Comparison of ENCODE assay signal across 25 cellular contexts in the genomic region with DNA sequence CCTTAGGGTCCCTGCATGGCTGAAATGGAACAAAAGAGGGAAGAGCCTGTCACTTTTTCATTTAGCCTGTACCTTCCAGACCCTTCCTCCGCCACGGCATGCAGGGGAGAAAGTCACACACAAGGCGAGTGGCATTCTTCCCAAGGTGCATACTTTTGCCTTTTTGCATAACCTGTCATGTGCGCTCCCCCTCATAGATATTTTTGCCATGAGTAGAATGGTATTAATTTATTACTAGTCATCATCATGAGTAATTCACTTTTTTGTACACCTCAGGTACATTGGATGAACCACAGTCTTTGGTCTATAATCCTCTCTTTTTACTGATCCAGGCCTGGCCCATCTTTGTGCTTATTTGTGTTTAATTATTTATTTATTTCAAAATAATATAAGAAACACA.
"Had no signal": no experiment of that assay in that cellular context is flagged by ENCODE, and none has a peak within 500 bp of the region (broad histone marks: within the 10 kb centered on the region; RNA-seq: fewer than 3 reads in every experiment).

No MANE protein-coding gene starts in this region.

- H3K4me1 ChIP-seq: heart left ventricle, right lobe of liver, vagina had no signal

- H3K36me3 Mint-ChIP-seq: memory B cell; natural killer cell treated with Interleukin-12 subunit alpha and Interleukin-12 subunit beta and Interleukin-15 and Interleukin-18, amount 100 ng/mL, for 72 hours; stimulated activated naive B cell treated with anti-CD40 and anti-IgM and Interleukin-4, amounts not matched to agents 10 μg/mL and 1 μg/mL and 100 μg/mL, for 72 hours had no signal

- ATAC-seq: heart left ventricle; left ventricle myocardium superior; lower lobe of right lung; natural killer cell treated with Interleukin-12 subunit alpha and Interleukin-12 subunit beta and Interleukin-15 and Interleukin-18, amount 100 ng/mL, for 72 hours; pancreas; right lobe of liver; stimulated activated naive B cell treated with anti-CD40 and anti-IgM and Interleukin-4, amounts not matched to agents 10 μg/mL and 1 μg/mL and 100 μg/mL, for 72 hours; upper lobe of right lung had no signal

- H3K27me3 ChIP-seq: gastrocnemius medialis, heart left ventricle, hepatocyte, neutrophil, pancreas, right lobe of liver, transverse colon, upper lobe of right lung, vagina had no signal

- H3K4me3 ChIP-seq: coronary artery, gastrocnemius medialis, heart left ventricle, hepatocyte, lower lobe of right lung, pancreas, right lobe of liver, transverse colon, upper lobe of right lung, vagina had no signal

- H3K27ac ChIP-seq: coronary artery, heart left ventricle, hepatocyte, lower lobe of right lung, neutrophil, pancreas, right lobe of liver, transverse colon, upper lobe of right lung, vagina had no signal

- H3K36me3 ChIP-seq: gastrocnemius medialis, heart left ventricle, lower lobe of right lung, neutrophil, pancreas, right lobe of liver, transverse colon, upper lobe of right lung, vagina had no signal

- H3K9me3 ChIP-seq: gastrocnemius medialis, heart left ventricle, lower lobe of right lung, neutrophil, pancreas, right lobe of liver, transverse colon, upper lobe of right lung, vagina had no signal

- H3K4me1 Mint-ChIP-seq: memory B cell, neural crest cell had no signal

- H3K4me3 Mint-ChIP-seq: memory B cell; natural killer cell treated with Interleukin-12 subunit alpha and Interleukin-12 subunit beta and Interleukin-15 and Interleukin-18, amount 100 ng/mL, for 72 hours; neural crest cell; stimulated activated naive B cell treated with anti-CD40 and anti-IgM and Interleukin-4, amounts not matched to agents 10 μg/mL and 1 μg/mL and 100 μg/mL, for 72 hours; stimulated activated naive CD8-positive, alpha-beta T cell treated with anti-CD3 and anti-CD28 coated beads, Interleukin-15, Interleukin-2, amounts not matched to agents 100 ng/mL and 50 ng/mL, for 24 hours had no signal

- DNase-seq: dermis blood vessel endothelial cell; effector memory CD4-positive, alpha-beta T cell; gastrocnemius medialis; heart left ventricle; kidney glomerular epithelial cell; left ventricle myocardium superior; lower lobe of right lung; pancreas; right lobe of liver; small intestine; stimulated activated CD4-positive, alpha-beta T cell treated with anti-CD3 and anti-CD28 coated beads, Interleukin-15, amount 100 ng/mL, for 24 hours; stimulated activated CD4-positive, alpha-beta T cell treated with anti-CD3 and anti-CD28 coated beads, Interleukin-2, amount 100 ng/mL, for 48 hours; stimulated activated naive B cell treated with anti-CD40 and anti-IgM and Interleukin-4, amounts not matched to agents 10 μg/mL and 1 μg/mL and 100 μg/mL, for 72 hours; transverse colon; upper lobe of right lung had no signal

- FAIRE-seq: endothelial cell of umbilical vein, islet of Langerhans, pancreas, small intestine had no signal

- H3K27me3 Mint-ChIP-seq: memory B cell; stimulated activated naive B cell treated with anti-CD40 and anti-IgM and Interleukin-4, amounts not matched to agents 10 μg/mL and 1 μg/mL and 100 μg/mL, for 72 hours had no signal

- H3K9me3 Mint-ChIP-seq: memory B cell; natural killer cell treated with Interleukin-12 subunit alpha and Interleukin-12 subunit beta and Interleukin-15 and Interleukin-18, amount 100 ng/mL, for 72 hours; neural crest cell; stimulated activated naive B cell treated with anti-CD40 and anti-IgM and Interleukin-4, amounts not matched to agents 10 μg/mL and 1 μg/mL and 100 μg/mL, for 72 hours; stimulated activated naive CD8-positive, alpha-beta T cell treated with anti-CD3 and anti-CD28 coated beads, Interleukin-15, Interleukin-2, amounts not matched to agents 100 ng/mL and 50 ng/mL, for 24 hours had no signal

- H3K27ac Mint-ChIP-seq: memory B cell; natural killer cell treated with Interleukin-12 subunit alpha and Interleukin-12 subunit beta and Interleukin-15 and Interleukin-18, amount 100 ng/mL, for 72 hours; stimulated activated naive B cell treated with anti-CD40 and anti-IgM and Interleukin-4, amounts not matched to agents 10 μg/mL and 1 μg/mL and 100 μg/mL, for 72 hours; stimulated activated naive CD8-positive, alpha-beta T cell treated with anti-CD3 and anti-CD28 coated beads, Interleukin-15, Interleukin-2, amounts not matched to agents 100 ng/mL and 50 ng/mL, for 24 hours had no signal
